ENCODE assay signal across 11 cellular contexts in the genomic region with DNA sequence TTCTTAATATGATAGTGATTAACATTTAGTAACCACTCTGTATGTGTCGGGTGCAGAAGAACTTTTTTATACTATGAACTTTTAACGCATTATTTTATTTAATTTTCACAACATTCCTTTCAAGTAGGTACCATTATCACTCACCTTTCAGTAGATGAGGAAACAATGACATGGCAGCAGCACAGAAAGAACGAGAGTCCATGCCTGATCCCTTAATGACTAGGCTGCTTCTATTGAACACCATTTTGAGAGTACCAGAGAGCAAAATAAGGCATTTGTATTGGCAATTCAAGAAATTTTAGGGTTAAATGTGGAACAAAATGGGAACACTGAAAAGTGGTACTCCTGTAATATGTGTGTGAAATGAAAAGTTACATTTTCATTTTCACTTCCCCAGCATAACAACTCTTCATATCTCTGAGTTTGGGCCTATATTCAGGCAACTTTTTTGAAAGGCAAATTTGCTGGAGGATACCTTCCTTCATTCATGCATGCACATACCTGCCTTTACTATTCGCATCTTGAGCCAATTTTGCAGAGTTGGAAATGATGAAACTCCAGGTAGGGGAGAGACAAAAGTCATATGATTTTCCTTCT. TPM values are rescaled to one million over a fixed set of nuclear protein-coding genes. Genes with fewer than 3 reads are reported as not detected.
DNase-seq lines count a peak whose midpoint lies in the region; ATAC-seq and TF ChIP-seq lines count a peak whose summit lies in the region.
"Had no signal": no experiment of that assay in that cellular context is flagged by ENCODE, and none has a peak within 500 bp of the region (broad histone marks: within the 10 kb centered on the region; RNA-seq: fewer than 3 reads in every experiment).

No MANE protein-coding gene starts in this region.

- TF ChIP-seq CTCF in GM20000 (IDR thresholded peaks at IDR 0.05; ENCODE audit: extremely low read depth, missing control alignments) (no peak), chondrocyte (IDR thresholded peaks at IDR 0.05) (no peak)

- peaks cover 22% of the 10 kb centered on the region for H3K36me3 Mint-ChIP-seq in activated naive CD8-positive, alpha-beta T cell
- H3K36me3 Mint-ChIP-seq in chondrocyte (ENCODE audit: low read depth) = no peaks in the 10 kb centered on the region

- DNase-seq in GM20000 (ENCODE audit: low spot score) (no peak), chondrocyte (ENCODE audit: low spot score) (no peak), NCI-H1105 (lab: John Stamatoyannopoulos, UW) (no peak)
- DNase-seq in stimulated activated CD4-positive, alpha-beta T cell treated with anti-CD3 and anti-CD28 coated beads, Interleukin-4, amount 100 ng/mL, for 24 hours = no peak
- DNase-seq: Calu3, foreskin fibroblast, NCI-H446 had no signal

- ATAC-seq in GM18861 (IDR thresholded peaks at IDR 0.05; ENCODE audit: unreplicated experiment) (peak; percentile 56), GM21390 (IDR thresholded peaks at IDR 0.05; ENCODE audit: unreplicated experiment) (peak; percentile 72), HG03095 (IDR thresholded peaks at IDR 0.05; ENCODE audit: unreplicated experiment) (peak; percentile 61)

- peak overlapping the region; percentile 44 for H3K4me3 Mint-ChIP-seq in activated naive CD8-positive, alpha-beta T cell
- no peak overlapping the region for H3K4me3 Mint-ChIP-seq in chondrocyte (ENCODE audit: unreplicated experiment)

- peak overlapping the region; percentile 88 for H3K27ac Mint-ChIP-seq in activated naive CD8-positive, alpha-beta T cell
- H3K27ac Mint-ChIP-seq in chondrocyte (ENCODE audit: unreplicated experiment) = no peak overlapping the region

- H3K4me1 Mint-ChIP-seq in activated naive CD8-positive, alpha-beta T cell (ENCODE audit: low read depth) = peaks cover 88% of the 10 kb centered on the region
- no peaks in the 10 kb centered on the region for H3K4me1 Mint-ChIP-seq in chondrocyte (ENCODE audit: low read depth)

- H3K9me3 Mint-ChIP-seq in activated naive CD8-positive, alpha-beta T cell (ENCODE audit: low read depth) = no peaks in the 10 kb centered on the region
- no peaks in the 10 kb centered on the region for H3K9me3 Mint-ChIP-seq in chondrocyte (ENCODE audit: low read depth)

- H3K27me3 Mint-ChIP-seq in activated naive CD8-positive, alpha-beta T cell = no peaks in the 10 kb centered on the region
- H3K27me3 Mint-ChIP-seq in chondrocyte (ENCODE audit: low read depth) = no peaks in the 10 kb centered on the region

RNA-seq across cellular contexts. Expression of gene LRRN3, which starts 12.8 kb away (rescaled TPM):
- 0.65 to 1.3 TPM (median 0.74 TPM) in 3 replicates for total RNA-seq in chondrocyte
- total RNA-seq: Calu3 had no signal
